In genomic region chr6:108638993-108639392, GRCh38 we compare ENCODE assay signal across 19 cellular contexts.
DNase-seq lines count a peak whose midpoint lies in the region; ATAC-seq and TF ChIP-seq lines count a peak whose summit lies in the region.
"Had no signal": no experiment of that assay in that cellular context is flagged by ENCODE, and none has a peak within 500 bp of the region (broad histone marks: within the 10 kb centered on the region; RNA-seq: fewer than 3 reads in every experiment).

No MANE protein-coding gene starts in this region.

- H3K9me3 ChIP-seq in left ventricle myocardium inferior (replicated peaks), result no peaks in the 10 kb centered on the region
- no peaks in the 10 kb centered on the region for H3K9me3 ChIP-seq in iPS-18a (ENCODE audit: control insufficient read depth, low read depth, low read length)
- no peaks in the 10 kb centered on the region for H3K9me3 ChIP-seq in gastrocnemius medialis
- H3K9me3 ChIP-seq: BLaER1, MG63, SJCRH30 had no signal

- peak in 1 of 2 donors; percentile 9 for ATAC-seq in gastrocnemius medialis
- ATAC-seq in activated naive CD4-positive, alpha-beta T cell treated with anti-CD3 and anti-CD28 coated beads, Interleukin-2, amount 50 U/mL, for 72 hours, result no peak
- ATAC-seq: CD8-positive, alpha-beta T cell had no signal

- H3K4me3 ChIP-seq in left ventricle myocardium inferior (no peak overlapping the region), iPS-18a (ENCODE audit: low read length) (peak overlapping the region; percentile 10), gastrocnemius medialis (no peak overlapping the region), brain microvascular endothelial cell (ENCODE audit: low read depth, low read length) (no peak overlapping the region)
- H3K4me3 ChIP-seq: BLaER1, MG63, SJCRH30 had no signal

- no peak overlapping the region for H3K27ac Mint-ChIP-seq in activated naive CD4-positive, alpha-beta T cell treated with anti-CD3 and anti-CD28 coated beads, Interleukin-2, amount 50 U/mL, for 72 hours
- H3K27ac Mint-ChIP-seq: CD8-positive, alpha-beta T cell had no signal

- TF ChIP-seq CTCF in left ventricle myocardium inferior (IDR thresholded peaks at IDR 0.05; ENCODE audit: borderline replicate concordance), result no peak
- no peak for TF ChIP-seq CTCF in gastrocnemius medialis (IDR thresholded peaks at IDR 0.05 in 4 of 5, conservative IDR thresholded peaks at IDR 0.05 in 1 of 5)
- TF ChIP-seq CTCF in brain microvascular endothelial cell (IDR thresholded peaks at IDR 0.05; ENCODE audit: low read depth, low read length, missing control alignments), result no peak

- DNase-seq in left ventricle myocardium inferior (no peak), cardiac septum (ENCODE audit: low spot score) (no peak), NCI-H69 (lab: John Stamatoyannopoulos, UW) (peak; percentile 33), gastrocnemius medialis (no peak), ureter (ENCODE audit: low spot score) (no peak), brain microvascular endothelial cell (no peak)
- DNase-seq in activated naive CD4-positive, alpha-beta T cell treated with anti-CD3 and anti-CD28 coated beads, Interleukin-2, amount 50 U/mL, for 72 hours (ENCODE audit: low spot score in 2 of 2), result no peak
- DNase-seq: CD8-positive, alpha-beta T cell; GOT3; Karpas-422; MG63; NCI-H1105; NCI-H187; NCI-H345; NCI-H526; OCI-M1; SJCRH30 had no signal

- intact Hi-C loops in left ventricle myocardium inferior (cut with micrococcal nuclease) (no loop called here), cardiac septum (cut with DNase I) (no loop called here), gastrocnemius medialis (cut with DNase I; ENCODE audit: low total_unique reads) (no loop called here)

- no peaks in the 10 kb centered on the region for H3K27me3 ChIP-seq in left ventricle myocardium inferior (ENCODE audit: low read depth)
- no peaks in the 10 kb centered on the region for H3K27me3 ChIP-seq in iPS-18a (ENCODE audit: control insufficient read depth, insufficient read depth, low read length)
- no peaks in the 10 kb centered on the region for H3K27me3 ChIP-seq in gastrocnemius medialis
- no peaks in the 10 kb centered on the region for H3K27me3 ChIP-seq in brain microvascular endothelial cell (replicated peaks)
- H3K27me3 ChIP-seq: BLaER1, MG63, SJCRH30 had no signal

- in situ Hi-C loops in gastrocnemius medialis (cut with MboI; ENCODE audit: low sequenced_read_pairs in 4 of 4), result no loop called here
- in situ Hi-C loops in brain microvascular endothelial cell (cut with HindIII; ENCODE audit: low pct_ligation_motif_present, low sequenced_read_pairs), result no loop called here

- no peaks in the 10 kb centered on the region for H3K9me3 Mint-ChIP-seq in activated naive CD4-positive, alpha-beta T cell treated with anti-CD3 and anti-CD28 coated beads, Interleukin-2, amount 50 U/mL, for 72 hours
- H3K9me3 Mint-ChIP-seq: CD8-positive, alpha-beta T cell had no signal

- H3K4me1 ChIP-seq in left ventricle myocardium inferior (peaks cover 95% of the 10 kb centered on the region), iPS-18a (ENCODE audit: control insufficient read depth, low read depth, low read length) (peaks cover 26% of the 10 kb centered on the region), gastrocnemius medialis (peaks cover 74 to 96% of the 10 kb centered on the region in 2 donors)
- H3K4me1 ChIP-seq: BLaER1, SJCRH30 had no signal

- H3K27ac ChIP-seq in left ventricle myocardium inferior (replicated peaks), result peak overlapping the region; percentile 39
- no peak overlapping the region for H3K27ac ChIP-seq in iPS-18a (ENCODE audit: low read length)
- peak overlapping the region in 3 of 4 donors; percentile 7 to 49 (median 42) for H3K27ac ChIP-seq in gastrocnemius medialis
- no peak overlapping the region for H3K27ac ChIP-seq in brain microvascular endothelial cell
- H3K27ac ChIP-seq: BLaER1, SJCRH30 had no signal

- H3K36me3 Mint-ChIP-seq in activated naive CD4-positive, alpha-beta T cell treated with anti-CD3 and anti-CD28 coated beads, Interleukin-2, amount 50 U/mL, for 72 hours, result no peaks in the 10 kb centered on the region
- H3K36me3 Mint-ChIP-seq: CD8-positive, alpha-beta T cell had no signal

- no peak overlapping the region for H3K9ac ChIP-seq in iPS-18a (ENCODE audit: low read length)
- H3K9ac ChIP-seq: BLaER1 had no signal

- H3K36me3 ChIP-seq in left ventricle myocardium inferior, result no peaks in the 10 kb centered on the region
- H3K36me3 ChIP-seq in iPS-18a (ENCODE audit: control insufficient read depth, low read depth, low read length), result no peaks in the 10 kb centered on the region
- no peaks in the 10 kb centered on the region for H3K36me3 ChIP-seq in gastrocnemius medialis
- H3K36me3 ChIP-seq in brain microvascular endothelial cell (replicated peaks), result no peaks in the 10 kb centered on the region
- H3K36me3 ChIP-seq: BLaER1, MG63 had no signal

- no peak for TF ChIP-seq POLR2A in gastrocnemius medialis (IDR thresholded peaks at IDR 0.05)

Comparison
In these comparisons a context has a peak if more than half of its experiments do, and no peak if none do; other contexts are left out.
1. H3K27ac ChIP-seq: peak in left ventricle myocardium inferior (single experiment) and gastrocnemius medialis (3 of 4); none in iPS-18a (single experiment) and brain microvascular endothelial cell (single experiment).